ENCODE assay signal across 38 cellular contexts in the genomic region with DNA sequence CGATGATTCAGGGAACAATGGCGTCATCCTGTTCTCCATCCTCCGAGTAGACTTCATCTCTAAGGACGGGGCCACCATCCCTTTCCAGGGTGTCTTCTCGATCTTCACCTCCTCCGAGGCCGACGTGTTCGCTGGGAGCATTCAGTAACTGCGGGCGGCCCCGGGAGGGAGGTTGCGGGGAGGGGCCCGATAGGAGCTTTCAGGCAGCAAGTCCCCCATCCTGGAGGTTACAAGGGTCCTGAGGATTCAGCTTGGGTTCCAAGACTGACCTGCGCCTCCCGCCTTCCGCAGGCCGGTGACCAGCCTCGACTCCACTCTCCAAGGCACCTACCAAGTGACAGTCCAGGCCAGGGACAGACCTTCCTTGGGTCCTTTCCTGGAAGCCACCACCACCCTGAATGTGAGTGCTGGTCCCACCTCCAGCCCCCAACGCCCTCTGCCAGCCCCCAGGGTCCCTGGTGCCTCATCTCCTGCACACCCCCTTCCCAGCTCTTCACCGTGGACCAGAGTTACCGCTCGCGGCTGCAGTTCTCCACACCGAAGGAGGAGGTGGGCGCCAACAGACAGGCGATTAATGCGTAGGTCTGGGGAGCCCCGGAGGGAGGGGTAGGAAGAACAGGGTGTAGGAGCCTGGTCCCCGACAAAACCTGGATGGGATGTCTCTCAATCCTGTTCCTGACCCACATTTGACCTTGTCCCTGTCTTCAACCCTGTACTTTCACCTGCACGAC. TPM values are rescaled to one million over a fixed set of nuclear protein-coding genes. Genes with fewer than 3 reads are reported as not detected.
"Had no signal": no experiment of that assay in that cellular context is flagged by ENCODE, and none has a peak within 500 bp of the region (broad histone marks: within the 10 kb centered on the region; RNA-seq: fewer than 3 reads in every experiment).

No MANE protein-coding gene starts in this region.

- H3K36me3 ChIP-seq: heart right ventricle, left lung, ovary, sigmoid colon, stomach, thyroid gland, vagina had no signal

- H3K27ac ChIP-seq: coronary artery, epithelial cell of prostate, heart right ventricle, left lung, ovary, psoas muscle, sigmoid colon, stomach, thyroid gland, vagina had no signal

- H3K4me3 Mint-ChIP-seq: effector memory CD8-positive, alpha-beta T cell; mesothelial cell of epicardium; natural killer cell treated with Interleukin-12 subunit alpha and Interleukin-12 subunit beta and Interleukin-15 and Interleukin-18, amount 100 ng/mL, for 72 hours; stimulated activated effector memory CD8-positive, alpha-beta T cell treated with anti-CD3 and anti-CD28 coated beads, Interleukin-12 subunit alpha, Interleukin-12 subunit beta, amount 100 ng/mL, for 72 hours had no signal

- DNase-seq: dermis blood vessel endothelial cell; effector memory CD8-positive, alpha-beta T cell; foreskin melanocyte; glutamatergic neuron; heart right ventricle; hippocampal formation; left cardiac atrium; left lung; mesenchymal stem cell; naive B cell; occipital lobe; ovary; psoas muscle; right cardiac atrium; sigmoid colon; stimulated activated CD4-positive, alpha-beta T cell treated with anti-CD3 and anti-CD28 coated beads, Interleukin-2, amount 100 ng/mL, for 24 hours; stimulated activated CD4-positive, alpha-beta T cell treated with anti-CD3 and anti-CD28 coated beads, Interleukin-4, amount 100 ng/mL, for 24 hours; stimulated activated naive CD4-positive, alpha-beta T cell treated with Interleukin-2 at 50 U/mL for 16 hours; stomach; thyroid gland; trophoblast cell had no signal

- H3K4me1 Mint-ChIP-seq: mesothelial cell of epicardium; stimulated activated effector memory CD8-positive, alpha-beta T cell treated with anti-CD3 and anti-CD28 coated beads, Interleukin-12 subunit alpha, Interleukin-12 subunit beta, amount 100 ng/mL, for 72 hours had no signal

- H3K27me3 ChIP-seq: heart right ventricle, left lung, ovary, thyroid gland, vagina had no signal

- H3K36me3 Mint-ChIP-seq: mesothelial cell of epicardium; naive B cell; natural killer cell treated with Interleukin-12 subunit alpha and Interleukin-12 subunit beta and Interleukin-15 and Interleukin-18, amount 100 ng/mL, for 72 hours; stimulated activated effector memory CD8-positive, alpha-beta T cell treated with anti-CD3 and anti-CD28 coated beads, Interleukin-12 subunit alpha, Interleukin-12 subunit beta, amount 100 ng/mL, for 72 hours had no signal

- H3K4me1 ChIP-seq: heart right ventricle, left lung, psoas muscle, sigmoid colon, stomach, thyroid gland, vagina had no signal

- H3K27ac Mint-ChIP-seq: effector memory CD8-positive, alpha-beta T cell; mesothelial cell of epicardium; natural killer cell treated with Interleukin-12 subunit alpha and Interleukin-12 subunit beta and Interleukin-15 and Interleukin-18, amount 100 ng/mL, for 72 hours; stimulated activated effector memory CD8-positive, alpha-beta T cell treated with anti-CD3 and anti-CD28 coated beads, Interleukin-12 subunit alpha, Interleukin-12 subunit beta, amount 100 ng/mL, for 72 hours had no signal

- H3K4me3 ChIP-seq: coronary artery, heart right ventricle, left lung, mucosa of descending colon, ovary, psoas muscle, sigmoid colon, stomach, thyroid gland, vagina had no signal

- H3K9me3 Mint-ChIP-seq: natural killer cell treated with Interleukin-12 subunit alpha and Interleukin-12 subunit beta and Interleukin-15 and Interleukin-18, amount 100 ng/mL, for 72 hours had no signal

- H3K27me3 Mint-ChIP-seq: effector memory CD8-positive, alpha-beta T cell; natural killer cell treated with Interleukin-12 subunit alpha and Interleukin-12 subunit beta and Interleukin-15 and Interleukin-18, amount 100 ng/mL, for 72 hours had no signal

- ATAC-seq: effector memory CD8-positive, alpha-beta T cell; esophagus mucosa; heart right ventricle; left cardiac atrium; left lung; mucosa of descending colon; natural killer cell treated with Interleukin-12 subunit alpha and Interleukin-12 subunit beta and Interleukin-15 and Interleukin-18, amount 100 ng/mL, for 72 hours; psoas muscle; right cardiac atrium; stimulated activated effector memory CD8-positive, alpha-beta T cell treated with anti-CD3 and anti-CD28 coated beads, Interleukin-12 subunit alpha, Interleukin-12 subunit beta, amount 100 ng/mL, for 72 hours had no signal

RNA-seq across cellular contexts. Expression of gene CDHR2, which starts 40.1 kb away (rescaled TPM):
- total RNA-seq: esophagus mucosa, lung microvascular endothelial cell, renal cortical epithelial cell, skeletal muscle tissue, ureter, vagina had no signal
- polyA plus RNA-seq: fibroblast of lung, right cardiac atrium had no signal

RNA-seq across cellular contexts. Expression of gene SNCB, which starts 41.1 kb away (rescaled TPM):
- total RNA-seq: esophagus mucosa; kidney epithelial cell; left lung; lower leg skin; mesothelial cell of epicardium; natural killer cell treated with Interleukin-12 subunit alpha and Interleukin-12 subunit beta and Interleukin-15 and Interleukin-18, amount 100 ng/mL, for 72 hours; ovary; renal cortical epithelial cell; skeletal muscle tissue; stomach; subcutaneous adipose tissue; thyroid gland; ureter; vagina had no signal
- polyA plus RNA-seq: heart right ventricle, stomach had no signal

RNA-seq across cellular contexts. Expression of gene EIF4E1B, which starts 41.3 kb away (rescaled TPM):
- total RNA-seq: dermis blood vessel endothelial cell; esophagus mucosa; fibroblast of lung; heart right ventricle; kidney epithelial cell; left cardiac atrium; left lung; lower leg skin; lung microvascular endothelial cell; mesothelial cell of epicardium; mucosa of descending colon; natural killer cell treated with Interleukin-12 subunit alpha and Interleukin-12 subunit beta and Interleukin-15 and Interleukin-18, amount 100 ng/mL, for 72 hours; occipital lobe; ovary; psoas muscle; renal cortical epithelial cell; right cardiac atrium; skeletal muscle tissue; stomach; subcutaneous adipose tissue; temporal lobe; thyroid gland; ureter; vagina had no signal
- polyA plus RNA-seq: fibroblast of lung, heart right ventricle, right cardiac atrium, sigmoid colon, stomach had no signal
